In genomic region chr20:29298271-29298590, GRCh38 we compare ENCODE assay signal across 11 cellular contexts.
"Had no signal": no experiment of that assay in that cellular context is flagged by ENCODE, and none has a peak within 500 bp of the region (broad histone marks: within the 10 kb centered on the region; RNA-seq: fewer than 3 reads in every experiment).

No MANE protein-coding gene starts in this region.

- H3K4me3 ChIP-seq: GM23248, GM23338, HAP-1 had no signal

- DNase-seq: GM23248, GOT3, H7, H9, HCEC 1CT, HFFc6 had no signal

- H3K4me2 ChIP-seq: GM23338 had no signal

- FAIRE-seq: H1, H54 had no signal

- H3K27ac ChIP-seq: GM23248 had no signal

- H2AFZ ChIP-seq: GM23248, GM23338 had no signal

- ATAC-seq: GM23338, HCT116 had no signal

- H3K4me3 Mint-ChIP-seq: GM23338, H9, HFFc6 had no signal

- H3K4me1 Mint-ChIP-seq: GM23338, H9 had no signal

- H3K36me3 ChIP-seq: HAP-1 had no signal

- H3K9me3 ChIP-seq: HAP-1 had no signal

- H3K4me1 ChIP-seq: HAP-1 had no signal

- H3K9ac ChIP-seq: GM23248 had no signal

- H3K27ac Mint-ChIP-seq: GM23338, H9, HFFc6 had no signal
